Comparison of ENCODE assay signal across 8 cellular contexts in genomic region chr1:157363660-157364140, GRCh38.
DNase-seq lines count a peak whose midpoint lies in the region; ATAC-seq, FAIRE-seq and TF ChIP-seq lines count a peak whose summit lies in the region.

No MANE protein-coding gene starts in this region.

- H3K4me3 ChIP-seq in H7 (ENCODE audit: insufficient read depth, low read depth, low read length): no peak overlapping the region
- no peak overlapping the region for H3K4me3 ChIP-seq in K562
- no peak overlapping the region for H3K4me3 ChIP-seq in CD8-positive, alpha-beta memory T cell (ENCODE audit: low read length)

- POLR2A ChIA-PET in K562 (lab: Yijun Ruan, JAX): no interaction called here
- POLR2A ChIA-PET in CD8-positive, alpha-beta memory T cell (lab: Charles Lee): no interaction called here

- no peaks in the 10 kb centered on the region for H3K9me1 ChIP-seq in K562 (ENCODE audit: control insufficient read depth, insufficient read depth, low read length)

- H3K36me3 ChIP-seq in H7 (replicated peaks; ENCODE audit: control insufficient read depth, insufficient read depth, low read length) (no peaks in the 10 kb centered on the region), K562 (ENCODE audit: control insufficient read depth, insufficient read depth, low read length) (no peaks in the 10 kb centered on the region)
- no peaks in the 10 kb centered on the region for H3K36me3 ChIP-seq in CD8-positive, alpha-beta memory T cell (ENCODE audit: insufficient read depth, low read length)

- H3K79me2 ChIP-seq in K562 (ENCODE audit: control insufficient read depth, insufficient read depth, low read length): no peaks in the 10 kb centered on the region

- H3K27me3 Mint-ChIP-seq in activated CD4-positive, alpha-beta T cell treated with anti-CD3 and anti-CD28 coated beads, Interleukin-2, amount 10 ng/mL, durations not matched to agents 24 days and 14 days: peaks cover 13% of the 10 kb centered on the region
- peaks cover 0 to 30% of the 10 kb centered on the region in 2 donors for H3K27me3 Mint-ChIP-seq in CD8-positive, alpha-beta memory T cell

- BruUV-seq in K562 (replicated peaks; lab: Mats Ljungman, UMichigan): no TSS peak

- no peak overlapping the region for H3K4me2 ChIP-seq in K562 (ENCODE audit: insufficient read depth, low read length)

- peak; percentile 12 for DNase-seq in activated CD4-positive, alpha-beta T cell treated with anti-CD3 and anti-CD28 coated beads for 48 hours
- no peak for DNase-seq in activated CD4-positive, alpha-beta T cell treated with anti-CD3 and anti-CD28 coated beads, Interleukin-2, amount 10 ng/mL, durations not matched to agents 24 days and 14 days
- peak; percentile 65 for DNase-seq in H7
- DNase-seq in NCI-H2196 treated with DMSO at 0.1 percent for 48 hours (lab: John Stamatoyannopoulos, UW; ENCODE audit: unreplicated experiment): peak; percentile 22
- peak in 2 of 4 experiments; percentile 20 to 39 for DNase-seq in K562 (ENCODE audit: extremely low read depth in 1 of 4, low spot score in 3 of 4)
- peak; percentile 29 for DNase-seq in medulla oblongata (ENCODE audit: extremely low spot score)
- DNase-seq in CD8-positive, alpha-beta memory T cell: no peak

- TF ChIP-seq CTCF in K562 (IDR thresholded peaks at IDR 0.05 in 2 of 3, conservative IDR thresholded peaks at IDR 0.05 in 1 of 3; ENCODE audit: insufficient read depth in 2 of 3, low read depth in 1 of 3, low read length in 3 of 3): peak; percentile 42 to 46 (median 45); a peak in 4 of 6 replicates

- no peak for TF ChIP-seq EP300 in K562 (IDR thresholded peaks at IDR 0.05; ENCODE audit: low read length)

- no peaks in the 10 kb centered on the region for H3K9me3 ChIP-seq in K562 (replicated peaks; ENCODE audit: control insufficient read depth, insufficient read depth, low read depth, low read length)
- H3K9me3 ChIP-seq in CD8-positive, alpha-beta memory T cell (ENCODE audit: low read length): no peaks in the 10 kb centered on the region

- peaks cover 13 to 41% of the 10 kb centered on the region in 2 experiments; a peak in 4 of 5 replicates for H3K4me1 ChIP-seq in K562 (replicated peaks in 1 of 2; ENCODE audit: control insufficient read depth in 2 of 2, insufficient read depth in 2 of 2, low read length in 2 of 2)
- no peaks in the 10 kb centered on the region for H3K4me1 ChIP-seq in CD8-positive, alpha-beta memory T cell (ENCODE audit: insufficient read depth, low read length)

- TF ChIP-seq POLR2A in K562 (conservative IDR thresholded peaks at IDR 0.05): no peak

- H2AFZ ChIP-seq in K562 (ENCODE audit: low read depth, low read length): no peak overlapping the region

- no peaks in the 10 kb centered on the region for H3K9me3 Mint-ChIP-seq in activated CD4-positive, alpha-beta T cell treated with anti-CD3 and anti-CD28 coated beads, Interleukin-2, amount 10 ng/mL, durations not matched to agents 24 days and 14 days
- H3K9me3 Mint-ChIP-seq in CD8-positive, alpha-beta memory T cell: no peaks in the 10 kb centered on the region

- H4K20me1 ChIP-seq in K562 (replicated peaks; ENCODE audit: control insufficient read depth, insufficient read depth, low read length): no peaks in the 10 kb centered on the region

- H3K27me3 ChIP-seq in H7 (ENCODE audit: control insufficient read depth, insufficient read depth, low read length) (no peaks in the 10 kb centered on the region), K562 (ENCODE audit: control insufficient read depth in 2 of 2, insufficient read depth in 2 of 2, low read length in 2 of 2) (no peaks in the 10 kb centered on the region)
- no peaks in the 10 kb centered on the region for H3K27me3 ChIP-seq in CD8-positive, alpha-beta memory T cell (ENCODE audit: insufficient read depth, low read length, poor library complexity, severe bottlenecking)

- H3K4me3 Mint-ChIP-seq in activated CD4-positive, alpha-beta T cell treated with anti-CD3 and anti-CD28 coated beads, Interleukin-2, amount 10 ng/mL, durations not matched to agents 24 days and 14 days: no peak overlapping the region
- H3K4me3 Mint-ChIP-seq in CD8-positive, alpha-beta memory T cell: no peak overlapping the region

- FAIRE-seq in K562 (lab: Jason Lieb, UNC): no peak

- no peaks in the 10 kb centered on the region for H3K4me1 Mint-ChIP-seq in activated CD4-positive, alpha-beta T cell treated with anti-CD3 and anti-CD28 coated beads, Interleukin-2, amount 10 ng/mL, durations not matched to agents 24 days and 14 days
- H3K4me1 Mint-ChIP-seq in CD8-positive, alpha-beta memory T cell: no peaks in the 10 kb centered on the region

- CTCF ChIA-PET in K562 (lab: Yijun Ruan, JAX; ENCODE audit: low intra/inter-chr PET ratio): no interaction called here
- CTCF ChIA-PET in CD8-positive, alpha-beta memory T cell (lab: Charles Lee): interaction anchor here (0.7 kb wide), 1 partner anchor 10 kb away, joined by 3 read pairs; no protein-coding TSS in a partner anchor

- WGBS in K562 (ENCODE audit: insufficient coverage, low coverage, missing lambda C conversion rate): 74% methylated on average over 5 of the region's 7 CpGs

- no peak overlapping the region for H3K27ac Mint-ChIP-seq in activated CD4-positive, alpha-beta T cell treated with anti-CD3 and anti-CD28 coated beads, Interleukin-2, amount 10 ng/mL, durations not matched to agents 24 days and 14 days
- H3K27ac Mint-ChIP-seq in CD8-positive, alpha-beta memory T cell: no peak overlapping the region

- H3K9ac ChIP-seq in K562 (ENCODE audit: insufficient read depth in 1 of 2, low read depth in 2 of 2, low read length in 2 of 2): no peak overlapping the region

- TF ChIP-seq RAD21 in K562 (CRISPR knock-in tag; conservative IDR thresholded peaks at IDR 0.05 in 1 of 2, IDR thresholded peaks at IDR 0.05 in 1 of 2): 0 out of 4 replicates have a peak, but pooled peaks of 1 of the 2 experiments have one; percentile 23

- H3K27ac ChIP-seq in K562 (ENCODE audit: extremely low read depth, low read depth, low read length): no peak overlapping the region
- no peak overlapping the region for H3K27ac ChIP-seq in CD8-positive, alpha-beta memory T cell (ENCODE audit: low read depth, low read length)

- H3K36me3 Mint-ChIP-seq in activated CD4-positive, alpha-beta T cell treated with anti-CD3 and anti-CD28 coated beads, Interleukin-2, amount 10 ng/mL, durations not matched to agents 24 days and 14 days (ENCODE audit: low read depth): no peaks in the 10 kb centered on the region
- no peaks in the 10 kb centered on the region for H3K36me3 Mint-ChIP-seq in CD8-positive, alpha-beta memory T cell

- ATAC-seq in K562 (peak; percentile 55), GM18858 (IDR thresholded peaks at IDR 0.05; ENCODE audit: unreplicated experiment) (no peak)

- in situ Hi-C loops in K562 (cut with MboI): no loop called here

- intact Hi-C loops in activated CD4-positive, alpha-beta T cell treated with anti-CD3 and anti-CD28 coated beads, Interleukin-2, amount 10 ng/mL, durations not matched to agents 24 days and 14 days (cut with micrococcal nuclease): no loop called here
- intact Hi-C loops in K562 (cut with micrococcal nuclease): no loop called here

TF ChIP-seq in K562, 482 proteins besides CTCF, POLR2A, EP300 and RAD21:
- TF ChIP-seq SMAD1 (IDR thresholded peaks at IDR 0.05; ENCODE audit: low read depth, low read length, partially characterized antibody): no peak

Comparison
In these comparisons a context has a peak if more than half of its experiments do, and no peak if none do; other contexts are left out.
1. DNase-seq: peak in activated CD4-positive, alpha-beta T cell treated with anti-CD3 and anti-CD28 coated beads for 48 hours (single experiment), H7 (single experiment), NCI-H2196 treated with DMSO at 0.1 percent for 48 hours (single experiment) and medulla oblongata (single experiment); none in activated CD4-positive, alpha-beta T cell treated with anti-CD3 and anti-CD28 coated beads, Interleukin-2, amount 10 ng/mL, durations not matched to agents 24 days and 14 days (single experiment) and CD8-positive, alpha-beta memory T cell (0 of 5).